In the genomic region with DNA sequence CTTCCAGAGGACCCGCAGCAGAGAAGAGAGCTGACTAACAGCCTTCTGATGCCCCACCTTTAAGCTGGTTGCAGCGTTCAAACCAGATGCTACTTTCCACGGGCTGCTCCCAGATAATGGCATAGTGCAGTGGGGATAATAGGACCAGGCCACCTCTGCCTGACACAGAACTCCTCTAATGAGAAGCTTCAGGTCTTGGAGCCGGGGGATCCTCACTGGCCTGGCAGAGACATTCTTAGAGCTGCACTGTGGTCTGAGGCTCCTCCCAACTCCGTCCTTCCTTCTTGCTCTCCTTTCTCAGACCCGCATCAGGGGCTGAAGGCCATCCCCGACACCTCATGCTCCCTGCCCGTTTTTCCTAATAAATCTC, we compare ENCODE assay signal across 17 cellular contexts.
"Had no signal": no experiment of that assay in that cellular context is flagged by ENCODE, and none has a peak within 500 bp of the region (broad histone marks: within the 10 kb centered on the region; RNA-seq: fewer than 3 reads in every experiment).

No MANE protein-coding gene starts in this region.

- H3K4me3 Mint-ChIP-seq: activated CD8-positive, alpha-beta memory T cell treated with anti-CD3 and anti-CD28 coated beads, Interleukin-2, amount 10 ng/mL, durations not matched to agents 7 days and 5 days; activated naive CD4-positive, alpha-beta T cell treated with anti-CD3 and anti-CD28 coated beads, Interleukin-2, amount 50 U/mL, for 24 hours; activated T-cell treated with anti-CD3 and anti-CD28 coated beads, Interleukin-2, amount 50 U/mL, for 24 hours; T-helper 17 cell had no signal

- H3K27me3 ChIP-seq: brain microvascular endothelial cell, foreskin keratinocyte, heart right ventricle, pancreas, tibial nerve had no signal

- H3K27me3 Mint-ChIP-seq: activated CD8-positive, alpha-beta memory T cell treated with anti-CD3 and anti-CD28 coated beads, Interleukin-2, amount 10 ng/mL, durations not matched to agents 7 days and 5 days; activated naive CD4-positive, alpha-beta T cell treated with anti-CD3 and anti-CD28 coated beads, Interleukin-2, amount 50 U/mL, for 24 hours had no signal

- H3K9me3 Mint-ChIP-seq: activated naive CD4-positive, alpha-beta T cell treated with anti-CD3 and anti-CD28 coated beads, Interleukin-2, amount 50 U/mL, for 24 hours; activated T-cell treated with anti-CD3 and anti-CD28 coated beads, Interleukin-2, amount 50 U/mL, for 24 hours had no signal

- H3K9me3 ChIP-seq: heart right ventricle, pancreas, tibial nerve had no signal

- DNase-seq: activated CD4-positive, alpha-beta T cell treated with anti-CD3 and anti-CD28 coated beads for 1 hour; activated CD4-positive, alpha-beta T cell treated with anti-CD3 and anti-CD28 coated beads, Interleukin-2, amount 50 U/mL, for 48 hours; activated CD8-positive, alpha-beta memory T cell treated with anti-CD3 and anti-CD28 coated beads, Interleukin-2, amount 10 ng/mL, durations not matched to agents 7 days and 5 days; activated effector memory CD4-positive, alpha-beta T cell treated with Interleukin-2 at 50 U/mL for 16 hours; activated T-cell treated with anti-CD3 and anti-CD28 coated beads, Interleukin-2, amount 50 U/mL, for 24 hours; brain microvascular endothelial cell; cerebellar nuclear complex; kidney; retina; small intestine; T-helper 17 cell had no signal

- H3K27ac Mint-ChIP-seq: activated CD8-positive, alpha-beta memory T cell treated with anti-CD3 and anti-CD28 coated beads, Interleukin-2, amount 10 ng/mL, durations not matched to agents 7 days and 5 days; activated naive CD4-positive, alpha-beta T cell treated with anti-CD3 and anti-CD28 coated beads, Interleukin-2, amount 50 U/mL, for 24 hours; activated T-cell treated with anti-CD3 and anti-CD28 coated beads, Interleukin-2, amount 50 U/mL, for 24 hours; T-helper 17 cell had no signal

- H3K4me3 ChIP-seq: dorsolateral prefrontal cortex, heart right ventricle, pancreas, tibial nerve had no signal

- ATAC-seq: activated CD8-positive, alpha-beta memory T cell treated with anti-CD3 and anti-CD28 coated beads, Interleukin-2, amount 10 ng/mL, durations not matched to agents 7 days and 5 days; pancreas; T-helper 17 cell had no signal

- H3K36me3 Mint-ChIP-seq: activated CD8-positive, alpha-beta memory T cell treated with anti-CD3 and anti-CD28 coated beads, Interleukin-2, amount 10 ng/mL, durations not matched to agents 7 days and 5 days; activated naive CD4-positive, alpha-beta T cell treated with anti-CD3 and anti-CD28 coated beads, Interleukin-2, amount 50 U/mL, for 24 hours had no signal

- H3K27ac ChIP-seq: brain microvascular endothelial cell, heart right ventricle, tibial nerve had no signal

- H3K4me1 Mint-ChIP-seq: activated CD8-positive, alpha-beta memory T cell treated with anti-CD3 and anti-CD28 coated beads, Interleukin-2, amount 10 ng/mL, durations not matched to agents 7 days and 5 days; activated naive CD4-positive, alpha-beta T cell treated with anti-CD3 and anti-CD28 coated beads, Interleukin-2, amount 50 U/mL, for 24 hours; T-helper 17 cell had no signal

- H3K36me3 ChIP-seq: brain microvascular endothelial cell, heart right ventricle, pancreas, tibial nerve had no signal
